Comparison of ENCODE assay signal across 9 cellular contexts in the genomic region with DNA sequence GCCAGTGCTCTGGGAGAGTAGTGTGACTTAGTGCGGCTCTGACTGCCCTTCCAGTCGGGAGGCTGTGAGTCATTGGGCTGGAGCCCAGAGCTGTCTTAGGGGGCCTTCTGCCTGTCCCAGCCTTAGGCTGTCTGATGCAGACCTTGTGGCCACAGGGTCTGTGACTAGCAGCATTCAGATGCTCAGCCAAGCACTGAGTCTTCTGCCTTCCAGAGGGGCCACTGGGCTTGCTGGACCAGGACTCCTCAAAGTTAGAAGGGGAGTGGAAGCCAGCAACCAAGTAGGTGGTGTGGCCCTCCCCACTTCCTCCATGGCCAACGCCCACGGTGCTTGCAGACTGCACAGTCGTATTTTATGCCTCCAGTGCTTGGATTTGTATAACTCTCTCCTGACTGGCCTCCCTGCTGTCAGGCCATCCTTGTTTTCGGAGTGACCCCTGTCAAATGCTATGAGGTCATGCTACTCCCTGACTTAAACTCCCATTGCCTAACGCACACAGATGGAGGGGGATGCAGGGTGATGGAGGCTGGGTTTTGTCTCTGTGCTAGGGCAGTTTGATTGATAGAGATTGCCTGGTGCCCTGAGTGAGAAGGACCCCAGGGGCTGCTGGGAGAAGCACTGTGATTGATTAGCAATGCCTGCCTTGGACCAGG. TPM values are rescaled to one million over a fixed set of nuclear protein-coding genes. Genes with fewer than 3 reads are reported as not detected.
A peak's percentile ranks its signal among the peaks of the same experiment; 100 is the strongest.
DNase-seq lines count a peak whose midpoint lies in the region; ATAC-seq and TF ChIP-seq lines count a peak whose summit lies in the region.
"Had no signal": no experiment of that assay in that cellular context is flagged by ENCODE, and none has a peak within 500 bp of the region (broad histone marks: within the 10 kb centered on the region; RNA-seq: fewer than 3 reads in every experiment).

No MANE protein-coding gene starts in this region.

- H3K9me3 Mint-ChIP-seq in glutamatergic neuron (ENCODE audit: unreplicated experiment) (peaks cover 3% of the 10 kb centered on the region), natural killer cell (no peaks in the 10 kb centered on the region)

- H3K27me3 Mint-ChIP-seq in glutamatergic neuron (ENCODE audit: unreplicated experiment) (peaks cover 8% of the 10 kb centered on the region), natural killer cell (ENCODE audit: low read depth in 2 of 2) (no peaks in the 10 kb centered on the region)

- H3K36me3 Mint-ChIP-seq in glutamatergic neuron (ENCODE audit: unreplicated experiment): no peaks in the 10 kb centered on the region
- no peaks in the 10 kb centered on the region for H3K36me3 Mint-ChIP-seq in natural killer cell

- peak; percentile 69 for DNase-seq in ELF-1 (ENCODE audit: low read depth, low spot score)
- peak; percentile 25 for DNase-seq in SW480 (ENCODE audit: low spot score)
- DNase-seq in glutamatergic neuron: peak; percentile 10
- DNase-seq in renal cortical epithelial cell (ENCODE audit: low read depth): peak; percentile 26
- DNase-seq in natural killer cell: no peak
- DNase-seq: SIG-M5 had no signal

- no peak overlapping the region for H3K4me3 Mint-ChIP-seq in glutamatergic neuron (ENCODE audit: unreplicated experiment)
- no peak overlapping the region for H3K4me3 Mint-ChIP-seq in natural killer cell

- ATAC-seq in GM18861 (IDR thresholded peaks at IDR 0.05; ENCODE audit: unreplicated experiment): no peak
- ATAC-seq in GM21723 (IDR thresholded peaks at IDR 0.05; ENCODE audit: unreplicated experiment): no peak
- ATAC-seq in GM21737 (IDR thresholded peaks at IDR 0.05; ENCODE audit: unreplicated experiment): no peak
- no peak for ATAC-seq in natural killer cell

- H3K4me1 Mint-ChIP-seq in glutamatergic neuron (ENCODE audit: low read depth, unreplicated experiment) (peaks cover 3% of the 10 kb centered on the region), natural killer cell (no peaks in the 10 kb centered on the region)

- intact Hi-C loops in natural killer cell (cut with micrococcal nuclease): no loop called here

- H3K27ac Mint-ChIP-seq in glutamatergic neuron (ENCODE audit: unreplicated experiment): no peak overlapping the region
- no peak overlapping the region for H3K27ac Mint-ChIP-seq in natural killer cell

- TF ChIP-seq CTCF in glutamatergic neuron (IDR thresholded peaks at IDR 0.05; ENCODE audit: partially characterized antibody, unreplicated experiment) (no peak), natural killer cell (IDR thresholded peaks at IDR 0.05) (no peak)

RNA-seq across cellular contexts. Expression of gene GLI2, which starts 36.0 kb away (rescaled TPM):
- total RNA-seq in glutamatergic neuron (ENCODE audit: unreplicated experiment) (3.9 TPM), renal cortical epithelial cell (under 0.01 and 0.45 TPM in 2 replicates), natural killer cell (not detected)
